ENCODE assay signal across 1 cellular context in the genomic region with DNA sequence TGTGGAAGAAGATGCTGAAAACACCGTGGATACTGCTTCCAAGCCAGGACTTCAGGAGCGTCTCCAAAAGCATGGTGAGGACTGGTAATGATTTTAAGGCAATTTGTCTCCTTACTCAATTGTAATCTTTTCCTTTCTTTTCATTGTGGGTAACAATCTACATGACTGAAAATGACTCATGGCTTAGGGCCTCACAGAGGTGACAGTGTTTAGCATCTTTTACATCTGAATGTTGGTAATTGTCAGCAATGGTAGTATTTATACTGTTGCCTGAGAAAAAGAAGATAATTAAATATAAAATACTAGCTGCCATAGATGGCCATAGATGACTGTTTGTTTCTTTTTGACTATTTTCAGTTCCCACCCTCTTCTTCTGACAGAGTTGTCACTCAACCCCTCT.
TF ChIP-seq lines count a peak whose summit lies in the region.

No MANE protein-coding gene starts in this region.

TF ChIP-seq in IMR-90, 13 proteins besides CTCF, POLR2A, EP300 and RAD21:
- TF ChIP-seq BHLHE40 (IDR thresholded peaks at IDR 0.05; ENCODE audit: low read depth, low read length) (no peak), SMC3 (IDR thresholded peaks at IDR 0.05; ENCODE audit: low read depth, low read length) (no peak), FOS (IDR thresholded peaks at IDR 0.05; ENCODE audit: low read depth, low read length) (no peak), MAZ (IDR thresholded peaks at IDR 0.05; ENCODE audit: borderline replicate concordance, low read depth, low read length) (no peak), USF2 (IDR thresholded peaks at IDR 0.05; ENCODE audit: low read depth, low read length) (no peak)
- TF ChIP-seq, protein P1, sequence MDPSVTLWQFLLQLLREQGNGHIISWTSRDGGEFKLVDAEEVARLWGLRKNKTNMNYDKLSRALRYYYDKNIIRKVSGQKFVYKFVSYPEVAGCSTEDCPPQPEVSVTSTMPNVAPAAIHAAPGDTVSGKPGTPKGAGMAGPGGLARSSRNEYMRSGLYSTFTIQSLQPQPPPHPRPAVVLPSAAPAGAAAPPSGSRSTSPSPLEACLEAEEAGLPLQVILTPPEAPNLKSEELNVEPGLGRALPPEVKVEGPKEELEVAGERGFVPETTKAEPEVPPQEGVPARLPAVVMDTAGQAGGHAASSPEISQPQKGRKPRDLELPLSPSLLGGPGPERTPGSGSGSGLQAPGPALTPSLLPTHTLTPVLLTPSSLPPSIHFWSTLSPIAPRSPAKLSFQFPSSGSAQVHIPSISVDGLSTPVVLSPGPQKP (IDR thresholded peaks at IDR 0.05; ENCODE audit: borderline replicate concordance, low read depth, low read length): no peak
